1 cellular context compared by ENCODE assay signal in genomic region chr11:116772443-116773202, GRCh38.
TF ChIP-seq lines count a peak whose summit lies in the region.

Gene BUD13, minus strand, starts transcription at chr11:116772987. Its CDS starts 23 bp downstream, at chr11:116772964.

TF ChIP-seq in GM12878, 131 proteins besides CTCF, POLR2A, EP300 and RAD21 (continued from another document and continues in another):
- no peak for TF ChIP-seq HSF1 (IDR thresholded peaks at IDR 0.05; ENCODE audit: low read depth, low read length)
- TF ChIP-seq NFIC (IDR thresholded peaks at IDR 0.05; ENCODE audit: low read depth, low read length): no peak
- TF ChIP-seq, protein P1, sequence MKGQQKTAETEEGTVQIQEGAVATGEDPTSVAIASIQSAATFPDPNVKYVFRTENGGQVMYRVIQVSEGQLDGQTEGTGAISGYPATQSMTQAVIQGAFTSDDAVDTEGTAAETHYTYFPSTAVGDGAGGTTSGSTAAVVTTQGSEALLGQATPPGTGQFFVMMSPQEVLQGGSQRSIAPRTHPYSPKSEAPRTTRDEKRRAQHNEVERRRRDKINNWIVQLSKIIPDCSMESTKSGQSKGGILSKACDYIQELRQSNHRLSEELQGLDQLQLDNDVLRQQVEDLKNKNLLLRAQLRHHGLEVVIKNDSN (IDR thresholded peaks at IDR 0.05; ENCODE audit: borderline replicate concordance, extremely low read length, insufficient read depth, low read depth, low read length): no peak
- TF ChIP-seq, protein P2, sequence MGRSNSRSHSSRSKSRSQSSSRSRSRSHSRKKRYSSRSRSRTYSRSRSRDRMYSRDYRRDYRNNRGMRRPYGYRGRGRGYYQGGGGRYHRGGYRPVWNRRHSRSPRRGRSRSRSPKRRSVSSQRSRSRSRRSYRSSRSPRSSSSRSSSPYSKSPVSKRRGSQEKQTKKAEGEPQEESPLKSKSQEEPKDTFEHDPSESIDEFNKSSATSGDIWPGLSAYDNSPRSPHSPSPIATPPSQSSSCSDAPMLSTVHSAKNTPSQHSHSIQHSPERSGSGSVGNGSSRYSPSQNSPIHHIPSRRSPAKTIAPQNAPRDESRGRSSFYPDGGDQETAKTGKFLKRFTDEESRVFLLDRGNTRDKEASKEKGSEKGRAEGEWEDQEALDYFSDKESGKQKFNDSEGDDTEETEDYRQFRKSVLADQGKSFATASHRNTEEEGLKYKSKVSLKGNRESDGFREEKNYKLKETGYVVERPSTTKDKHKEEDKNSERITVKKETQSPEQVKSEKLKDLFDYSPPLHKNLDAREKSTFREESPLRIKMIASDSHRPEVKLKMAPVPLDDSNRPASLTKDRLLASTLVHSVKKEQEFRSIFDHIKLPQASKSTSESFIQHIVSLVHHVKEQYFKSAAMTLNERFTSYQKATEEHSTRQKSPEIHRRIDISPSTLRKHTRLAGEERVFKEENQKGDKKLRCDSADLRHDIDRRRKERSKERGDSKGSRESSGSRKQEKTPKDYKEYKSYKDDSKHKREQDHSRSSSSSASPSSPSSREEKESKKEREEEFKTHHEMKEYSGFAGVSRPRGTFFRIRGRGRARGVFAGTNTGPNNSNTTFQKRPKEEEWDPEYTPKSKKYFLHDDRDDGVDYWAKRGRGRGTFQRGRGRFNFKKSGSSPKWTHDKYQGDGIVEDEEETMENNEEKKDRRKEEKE (IDR thresholded peaks at IDR 0.05): no peak
- no peak for TF ChIP-seq FOS (IDR thresholded peaks at IDR 0.05; ENCODE audit: borderline replicate concordance, extremely low read depth, insufficient read length)
- no peak for TF ChIP-seq IRF5 (IDR thresholded peaks at IDR 0.05; ENCODE audit: borderline replicate concordance)
- TF ChIP-seq HDAC2 (IDR thresholded peaks at IDR 0.05): no peak
- TF ChIP-seq CBX3 (IDR thresholded peaks at IDR 0.05; ENCODE audit: borderline replicate concordance, low read depth): no peak
- TF ChIP-seq HDGF (IDR thresholded peaks at IDR 0.05): no peak
- TF ChIP-seq CUX1 (IDR thresholded peaks at IDR 0.05; ENCODE audit: insufficient replicate concordance, low read depth, low read length): no peak
- peak; percentile 83 for TF ChIP-seq CREB1 (IDR thresholded peaks at IDR 0.05; ENCODE audit: low read depth)
- no peak for TF ChIP-seq PBX3 (IDR thresholded peaks at IDR 0.05; ENCODE audit: insufficient replicate concordance, low read depth, low read length)
- TF ChIP-seq ATF3 (IDR thresholded peaks at IDR 0.05; ENCODE audit: borderline replicate concordance, extremely low read depth, low read depth, low read length): no peak
- TF ChIP-seq, protein P3, sequence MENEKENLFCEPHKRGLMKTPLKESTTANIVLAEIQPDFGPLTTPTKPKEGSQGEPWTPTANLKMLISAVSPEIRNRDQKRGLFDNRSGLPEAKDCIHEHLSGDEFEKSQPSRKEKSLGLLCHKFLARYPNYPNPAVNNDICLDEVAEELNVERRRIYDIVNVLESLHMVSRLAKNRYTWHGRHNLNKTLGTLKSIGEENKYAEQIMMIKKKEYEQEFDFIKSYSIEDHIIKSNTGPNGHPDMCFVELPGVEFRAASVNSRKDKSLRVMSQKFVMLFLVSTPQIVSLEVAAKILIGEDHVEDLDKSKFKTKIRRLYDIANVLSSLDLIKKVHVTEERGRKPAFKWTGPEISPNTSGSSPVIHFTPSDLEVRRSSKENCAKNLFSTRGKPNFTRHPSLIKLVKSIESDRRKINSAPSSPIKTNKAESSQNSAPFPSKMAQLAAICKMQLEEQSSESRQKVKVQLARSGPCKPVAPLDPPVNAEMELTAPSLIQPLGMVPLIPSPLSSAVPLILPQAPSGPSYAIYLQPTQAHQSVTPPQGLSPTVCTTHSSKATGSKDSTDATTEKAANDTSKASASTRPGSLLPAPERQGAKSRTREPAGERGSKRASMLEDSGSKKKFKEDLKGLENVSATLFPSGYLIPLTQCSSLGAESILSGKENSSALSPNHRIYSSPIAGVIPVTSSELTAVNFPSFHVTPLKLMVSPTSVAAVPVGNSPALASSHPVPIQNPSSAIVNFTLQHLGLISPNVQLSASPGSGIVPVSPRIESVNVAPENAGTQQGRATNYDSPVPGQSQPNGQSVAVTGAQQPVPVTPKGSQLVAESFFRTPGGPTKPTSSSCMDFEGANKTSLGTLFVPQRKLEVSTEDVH (IDR thresholded peaks at IDR 0.05; ENCODE audit: low read depth, partially characterized antibody): no peak
- TF ChIP-seq ZNF24 (IDR thresholded peaks at IDR 0.05): no peak; the same call in 1 of the 2 replicates
- peak; percentile 80 to 94 for TF ChIP-seq BHLHE40 (IDR thresholded peaks at IDR 0.05; ENCODE audit: borderline replicate concordance in 1 of 2, low read depth in 2 of 2, low read length in 1 of 2)
- TF ChIP-seq ELK1 (IDR thresholded peaks at IDR 0.05; ENCODE audit: low read depth, low read length): peak; percentile 93
- TF ChIP-seq NFXL1 (IDR thresholded peaks at IDR 0.05; ENCODE audit: borderline replicate concordance): no peak
- no peak for TF ChIP-seq HDAC6 (IDR thresholded peaks at IDR 0.05; ENCODE audit: unreplicated experiment)
- TF ChIP-seq RCOR1 (conservative IDR thresholded peaks at IDR 0.05; ENCODE audit: low read depth, low read length): peak; percentile 82; the same call in 1 of the 2 replicates
- peak; percentile 30; the same call in 1 of the 3 replicates for TF ChIP-seq POU2F2 (IDR thresholded peaks at IDR 0.05; ENCODE audit: borderline replicate concordance, low read depth, low read length)
- peak; percentile 85; the same call in 1 of the 2 replicates for TF ChIP-seq ZNF207 (IDR thresholded peaks at IDR 0.05; ENCODE audit: borderline replicate concordance)
- no peak for TF ChIP-seq NR2C2 (IDR thresholded peaks at IDR 0.05; ENCODE audit: borderline replicate concordance, control insufficient read depth, insufficient read length, low read depth)
- TF ChIP-seq BMI1 (IDR thresholded peaks at IDR 0.05; ENCODE audit: borderline replicate concordance): peak; percentile 52; the same call in 1 of the 2 replicates
- TF ChIP-seq IKZF2 (IDR thresholded peaks at IDR 0.05): peak in 1 of 2 experiments; percentile 29; a peak in 1 of 4 replicates
- TF ChIP-seq FOXK2 (IDR thresholded peaks at IDR 0.05): no peak; the same call in 1 of the 2 replicates
- TF ChIP-seq PAX8 (IDR thresholded peaks at IDR 0.05): no peak
- 0 out of 2 replicates have a peak, but pooled peaks have one; percentile 12 for TF ChIP-seq SPI1 (IDR thresholded peaks at IDR 0.05; ENCODE audit: borderline replicate concordance, insufficient read depth, low read depth, low read length)
- no peak for TF ChIP-seq SUZ12 (IDR thresholded peaks at IDR 0.05; ENCODE audit: unreplicated experiment)
- TF ChIP-seq PAX5 (IDR thresholded peaks at IDR 0.05; ENCODE audit: borderline replicate concordance, low read depth, low read length): peak; percentile 79; the same call in 1 of the 2 replicates
- 0 out of 2 replicates have a peak, but pooled peaks have one; percentile 4 for TF ChIP-seq SREBF2 (IDR thresholded peaks at IDR 0.05; ENCODE audit: low read length)
- no peak for TF ChIP-seq ZBTB33 (IDR thresholded peaks at IDR 0.05)
- no peak for TF ChIP-seq ZNF217 (IDR thresholded peaks at IDR 0.05)
- TF ChIP-seq STAT1 (conservative IDR thresholded peaks at IDR 0.05): 0 out of 2 replicates have a peak, but pooled peaks have one; percentile 75
